In genomic region chr7:24075426-24075810, GRCh38 we compare ENCODE assay signal across 16 cellular contexts.
DNase-seq lines count a peak whose midpoint lies in the region; ATAC-seq and TF ChIP-seq lines count a peak whose summit lies in the region.
"Had no signal": no experiment of that assay in that cellular context is flagged by ENCODE, and none has a peak within 500 bp of the region (broad histone marks: within the 10 kb centered on the region; RNA-seq: fewer than 3 reads in every experiment).

No MANE protein-coding gene starts in this region.

- H2AK5ac ChIP-seq in mesendoderm (ENCODE audit: low read length): no peak overlapping the region

- H3K4me1 Mint-ChIP-seq in activated T-cell treated with anti-CD3 and anti-CD28 coated beads, Interleukin-2, amount 50 U/mL, for 72 hours (ENCODE audit: low read depth): no peaks in the 10 kb centered on the region

- H3K4me3 ChIP-seq in muscle layer of duodenum (ENCODE audit: low read depth in 1 of 2, low read length in 2 of 2) (no peak overlapping the region), mesendoderm (ENCODE audit: low read length) (no peak overlapping the region)
- H3K4me3 ChIP-seq: BLaER1, cardiac muscle cell, gastroesophageal sphincter had no signal

- H3K79me1 ChIP-seq in mesendoderm (ENCODE audit: low read length): no peaks in the 10 kb centered on the region

- no peak overlapping the region for H4K8ac ChIP-seq in mesendoderm (ENCODE audit: low read depth, low read length)

- no peak overlapping the region for H3K56ac ChIP-seq in mesendoderm (ENCODE audit: low read length)

- H3K27ac Mint-ChIP-seq in activated T-cell treated with anti-CD3 and anti-CD28 coated beads, Interleukin-2, amount 50 U/mL, for 72 hours: no peak overlapping the region
- H3K27ac Mint-ChIP-seq: activated naive CD4-positive, alpha-beta T cell treated with anti-CD3 and anti-CD28 coated beads, Interleukin-2, amount 50 U/mL, for 24 hours had no signal

- H3K27ac ChIP-seq in VCaP (peak overlapping the region; percentile 50), muscle layer of duodenum (ENCODE audit: low read length) (peak overlapping the region; percentile 70), mesendoderm (ENCODE audit: low read depth, low read length) (no peak overlapping the region)
- H3K27ac ChIP-seq: BLaER1, cardiac muscle cell, gastroesophageal sphincter had no signal

- H3K4me1 ChIP-seq in muscle layer of duodenum (ENCODE audit: control insufficient read depth in 1 of 2, insufficient read depth in 2 of 2, low read length in 2 of 2): no peaks in the 10 kb centered on the region
- no peaks in the 10 kb centered on the region for H3K4me1 ChIP-seq in mesendoderm (ENCODE audit: control insufficient read depth, low read depth, low read length)
- H3K4me1 ChIP-seq: BLaER1, gastroesophageal sphincter, prostate gland had no signal

- H3K9me3 Mint-ChIP-seq in activated T-cell treated with anti-CD3 and anti-CD28 coated beads, Interleukin-2, amount 50 U/mL, for 72 hours: peaks cover 0 to under 1% of the 10 kb centered on the region in 2 donors
- H3K9me3 Mint-ChIP-seq: activated naive CD4-positive, alpha-beta T cell treated with anti-CD3 and anti-CD28 coated beads, Interleukin-2, amount 50 U/mL, for 24 hours had no signal

- H2BK120ac ChIP-seq in mesendoderm (ENCODE audit: low read depth, low read length): no peak overlapping the region

- H3K27me3 ChIP-seq in muscle layer of duodenum (ENCODE audit: low read depth, low read length) (no peaks in the 10 kb centered on the region), mesendoderm (ENCODE audit: insufficient read depth, low read length, poor library complexity) (no peaks in the 10 kb centered on the region)
- H3K27me3 ChIP-seq: BLaER1, cardiac muscle cell, gastroesophageal sphincter had no signal

- WGBS in mesendoderm (ENCODE audit: extremely low coverage, insufficient coverage, low lambda C conversion rate): no CpG with 5 or more reads among the region's 1 CpG

- H3K27me3 Mint-ChIP-seq in activated T-cell treated with anti-CD3 and anti-CD28 coated beads, Interleukin-2, amount 50 U/mL, for 72 hours (ENCODE audit: low read depth): peaks cover 8% of the 10 kb centered on the region

- no peaks in the 10 kb centered on the region for H3K9me3 ChIP-seq in muscle layer of duodenum (ENCODE audit: control insufficient read depth in 1 of 2, low read length in 2 of 2)
- H3K9me3 ChIP-seq: BLaER1, gastroesophageal sphincter, prostate gland had no signal

- H3K4ac ChIP-seq in mesendoderm (ENCODE audit: low read depth, low read length): no peak overlapping the region

- DNase-seq in LHCN-M2 (ENCODE audit: low read depth) (peak; percentile 44), mesendoderm (no peak), amygdala (lab: John Stamatoyannopoulos, UW) (no peak)
- no peak for DNase-seq in activated T-cell treated with anti-CD3 and anti-CD28 coated beads, Interleukin-2, amount 50 U/mL, for 72 hours
- DNase-seq: KBM-7; stimulated activated CD4-positive, alpha-beta T cell treated with anti-CD3 and anti-CD28 coated beads, Interleukin-1b, Interleukin-23, amount 100 ng/mL, for 48 hours; trophoblast cell had no signal

- no peak overlapping the region for H3K4me3 Mint-ChIP-seq in activated T-cell treated with anti-CD3 and anti-CD28 coated beads, Interleukin-2, amount 50 U/mL, for 72 hours

- no peak for TF ChIP-seq CTCF in VCaP (conservative IDR thresholded peaks at IDR 0.05)

- no peak overlapping the region for H3K18ac ChIP-seq in mesendoderm (ENCODE audit: low read length)

- H4K5ac ChIP-seq in mesendoderm (ENCODE audit: low read length): no peak overlapping the region

- no peaks in the 10 kb centered on the region for H3K36me3 Mint-ChIP-seq in activated T-cell treated with anti-CD3 and anti-CD28 coated beads, Interleukin-2, amount 50 U/mL, for 72 hours (ENCODE audit: insufficient read depth in 2 of 2)
- H3K36me3 Mint-ChIP-seq: activated naive CD4-positive, alpha-beta T cell treated with anti-CD3 and anti-CD28 coated beads, Interleukin-2, amount 50 U/mL, for 24 hours had no signal

- no peaks in the 10 kb centered on the region for H3K79me2 ChIP-seq in mesendoderm (ENCODE audit: control insufficient read depth, insufficient read depth, low read length)

- H3K36me3 ChIP-seq in muscle layer of duodenum (ENCODE audit: control insufficient read depth in 1 of 2, insufficient read depth in 2 of 2, low read length in 2 of 2) (no peaks in the 10 kb centered on the region), mesendoderm (ENCODE audit: control insufficient read depth, insufficient read depth, low read length) (no peaks in the 10 kb centered on the region)
- H3K36me3 ChIP-seq: BLaER1, cardiac muscle cell, gastroesophageal sphincter, prostate gland had no signal

- no peak overlapping the region for H3K23ac ChIP-seq in mesendoderm (ENCODE audit: low read length)

- ATAC-seq in GM18498 (IDR thresholded peaks at IDR 0.05; ENCODE audit: unreplicated experiment) (peak; percentile 15), HG02981 (IDR thresholded peaks at IDR 0.05; ENCODE audit: unreplicated experiment) (no peak)
- ATAC-seq in activated T-cell treated with anti-CD3 and anti-CD28 coated beads, Interleukin-2, amount 50 U/mL, for 72 hours (replicated peaks in 1 of 2): no peak
- ATAC-seq: gastroesophageal sphincter had no signal

- H2BK5ac ChIP-seq in mesendoderm (ENCODE audit: low read length): no peak overlapping the region

- H3K4me2 ChIP-seq in mesendoderm (ENCODE audit: low read length): no peak overlapping the region
- H3K4me2 ChIP-seq: BLaER1 had no signal

- H3K9ac ChIP-seq in mesendoderm (ENCODE audit: low read length): no peak overlapping the region
- H3K9ac ChIP-seq: BLaER1 had no signal

- no peak overlapping the region for H2BK15ac ChIP-seq in mesendoderm (replicated peaks; ENCODE audit: low read depth)
